In genomic region chr1:71641903-71642302, GRCh38 we compare ENCODE assay signal across 1 cellular context.
TF ChIP-seq lines count a peak whose summit lies in the region.

No MANE protein-coding gene starts in this region.

TF ChIP-seq in WTC11, 78 proteins besides CTCF, POLR2A, EP300 and RAD21 (continued from another document):
- no peak for TF ChIP-seq ARID4B (CRISPR knock-in tag; IDR thresholded peaks at IDR 0.05; ENCODE audit: borderline replicate concordance)
- no peak for TF ChIP-seq ZBTB21 (CRISPR knock-in tag; IDR thresholded peaks at IDR 0.05; ENCODE audit: borderline replicate concordance)
- TF ChIP-seq USF1 (CRISPR knock-in tag; IDR thresholded peaks at IDR 0.05) = no peak
- no peak for TF ChIP-seq ZNF138 (CRISPR knock-in tag; conservative IDR thresholded peaks at IDR 0.05)
- no peak for TF ChIP-seq RELA (CRISPR knock-in tag; IDR thresholded peaks at IDR 0.05; ENCODE audit: borderline replicate concordance)
- TF ChIP-seq NFE2L1 (CRISPR knock-in tag; IDR thresholded peaks at IDR 0.05) = no peak
- TF ChIP-seq ZNF232 (CRISPR knock-in tag; IDR thresholded peaks at IDR 0.05) = no peak
- TF ChIP-seq GRHL2 (CRISPR knock-in tag; IDR thresholded peaks at IDR 0.05; ENCODE audit: insufficient replicate concordance, severe bottlenecking) = no peak
- TF ChIP-seq ZNF671 (CRISPR knock-in tag; IDR thresholded peaks at IDR 0.05) = no peak
- no peak for TF ChIP-seq ZNF263 (CRISPR knock-in tag; IDR thresholded peaks at IDR 0.05; ENCODE audit: low read depth)
- no peak for TF ChIP-seq MLX (CRISPR knock-in tag; IDR thresholded peaks at IDR 0.05)
